In the genomic region with DNA sequence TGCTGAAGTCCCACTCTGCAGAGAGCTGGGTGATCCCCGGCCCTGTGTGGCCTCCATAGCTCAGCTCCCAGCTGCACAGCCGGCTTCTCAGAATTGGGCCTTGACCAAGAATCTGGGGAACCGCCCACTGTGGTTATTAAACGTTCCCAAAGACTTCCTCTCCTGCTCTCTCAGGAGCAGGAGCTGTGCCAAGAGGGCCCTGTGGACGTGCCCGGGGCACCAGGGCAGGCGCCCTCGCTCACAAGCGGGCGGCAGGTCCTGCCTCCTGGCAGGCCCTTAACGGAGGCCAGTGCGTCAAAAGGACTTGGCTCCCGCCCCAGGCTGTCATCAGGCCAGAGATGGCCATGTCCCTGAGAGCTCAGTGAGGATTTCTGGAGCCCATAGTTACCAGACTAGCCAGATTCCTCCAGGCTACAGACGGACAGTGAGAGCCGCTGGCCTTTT, we compare ENCODE assay signal across 8 cellular contexts. TPM values are rescaled to one million over a fixed set of nuclear protein-coding genes. Genes with fewer than 3 reads are reported as not detected.
DNase-seq lines count a peak whose midpoint lies in the region; ATAC-seq, FAIRE-seq and TF ChIP-seq lines count a peak whose summit lies in the region.

No MANE protein-coding gene starts in this region.

- no peaks in the 10 kb centered on the region for H3K79me2 ChIP-seq in endothelial cell of umbilical vein (ENCODE audit: control insufficient read depth, insufficient read depth, low read length)
- H3K79me2 ChIP-seq in GM23338 (replicated peaks; ENCODE audit: insufficient read depth), result no peaks in the 10 kb centered on the region

- no peak for TF ChIP-seq CTCF in endothelial cell of umbilical vein (IDR thresholded peaks at IDR 0.05; ENCODE audit: extremely low read depth in 1 of 2, insufficient read depth in 1 of 2, low read depth in 1 of 2, low read length in 2 of 2)
- TF ChIP-seq CTCF in GM23338 (conservative IDR thresholded peaks at IDR 0.05; ENCODE audit: low read depth in 2 of 2), result no peak

- no peak overlapping the region for H3K4me2 ChIP-seq in endothelial cell of umbilical vein (ENCODE audit: insufficient read depth, low read length)
- no peak overlapping the region for H3K4me2 ChIP-seq in GM23338

- H3K9me2 ChIP-seq in GM23338 (ENCODE audit: insufficient read depth), result no peaks in the 10 kb centered on the region

- H3K36me3 Mint-ChIP-seq in GM23338 (ENCODE audit: low read depth), result no peaks in the 10 kb centered on the region

- intact Hi-C loops in endothelial cell of umbilical vein (cut with micrococcal nuclease), result no loop called here

- H3K9me1 ChIP-seq in endothelial cell of umbilical vein (replicated peaks; ENCODE audit: control insufficient read depth, extremely low read depth, insufficient read depth, low read length), result no peaks in the 10 kb centered on the region

- H3K4me3 ChIP-seq in endothelial cell of umbilical vein (replicated peaks in 1 of 3; ENCODE audit: insufficient read depth in 1 of 3, low read depth in 1 of 3, low read length in 3 of 3) (no peak overlapping the region), mucosa of stomach (ENCODE audit: low read length) (no peak overlapping the region), GM23338 (no peak overlapping the region)

- H3K9me3 Mint-ChIP-seq in GM23338, result no peaks in the 10 kb centered on the region

- H3K27ac ChIP-seq in endothelial cell of umbilical vein (ENCODE audit: insufficient read depth, low read depth, low read length) (no peak overlapping the region), GM23338 (ENCODE audit: low read depth) (no peak overlapping the region)

- DNase-seq in Ammon's horn (ENCODE audit: low spot score) (peak; percentile 89), NCI-H774 (lab: John Stamatoyannopoulos, UW) (peak; percentile 45), endothelial cell of umbilical vein (ENCODE audit: low read depth, low spot score) (peak; percentile 26), GM23338 (ENCODE audit: low spot score) (no peak), ecto neural progenitor cell (ENCODE audit: low spot score) (no peak)

- H3K4me1 Mint-ChIP-seq in GM23338, result no peaks in the 10 kb centered on the region

- no peak overlapping the region for H3K9ac ChIP-seq in endothelial cell of umbilical vein (replicated peaks; ENCODE audit: extremely low read depth, insufficient read depth, low read length)
- H3K9ac ChIP-seq in mucosa of stomach (ENCODE audit: low read length), result peak overlapping the region; percentile 32

- CTCF ChIA-PET in endothelial cell of umbilical vein (lab: Charles Lee), result interaction anchor here (1.2 to 1.7 kb wide), 3 partner anchors 20 to 426 kb away, joined by 3 to 8 read pairs (median 3); no protein-coding TSS in a partner anchor

- peaks cover 25% of the 10 kb centered on the region for H3K27me3 Mint-ChIP-seq in GM23338 (ENCODE audit: insufficient read depth, low read depth, poor library complexity)

- TF ChIP-seq POLR2A in endothelial cell of umbilical vein (IDR thresholded peaks at IDR 0.05; ENCODE audit: low read depth, low read length), result no peak

- ATAC-seq in GM23338, result no peak
- ATAC-seq in GM21528 (IDR thresholded peaks at IDR 0.05; ENCODE audit: low FRiP score, unreplicated experiment), result no peak
- no peak for ATAC-seq in GM21737 (IDR thresholded peaks at IDR 0.05; ENCODE audit: unreplicated experiment)

- dilution Hi-C loops in endothelial cell of umbilical vein (cut with MboI; ENCODE audit: extremely low pct_ligation_motif_present, low sequenced_read_pairs), result no loop called here

- POLR2A ChIA-PET in endothelial cell of umbilical vein (lab: Charles Lee), result no interaction called here

- no peak for FAIRE-seq in endothelial cell of umbilical vein (lab: Jason Lieb, UNC)

- H3F3A ChIP-seq in GM23338 (replicated peaks; ENCODE audit: low read depth), result no peaks in the 10 kb centered on the region

- H3K27me3 ChIP-seq in endothelial cell of umbilical vein (ENCODE audit: control insufficient read depth in 2 of 2, insufficient read depth in 2 of 2, low read length in 2 of 2) (peaks cover 26 to 42% of the 10 kb centered on the region in 2 experiments), mucosa of stomach (ENCODE audit: control insufficient read depth, insufficient read depth, low read length) (peaks cover 5% of the 10 kb centered on the region), GM23338 (ENCODE audit: insufficient read depth) (peaks cover 45% of the 10 kb centered on the region)

- no TSS peak for BruUV-seq in endothelial cell of umbilical vein (replicated peaks; lab: Mats Ljungman, UMichigan)

- H3K36me3 ChIP-seq in endothelial cell of umbilical vein (ENCODE audit: control insufficient read depth in 2 of 2, extremely low read depth in 1 of 2, insufficient read depth in 2 of 2, low read length in 2 of 2), result no peaks in the 10 kb centered on the region
- no peaks in the 10 kb centered on the region for H3K36me3 ChIP-seq in mucosa of stomach (ENCODE audit: control insufficient read depth, insufficient read depth, low read length)
- H3K36me3 ChIP-seq in GM23338 (ENCODE audit: insufficient read depth), result no peaks in the 10 kb centered on the region

- H3K9me3 ChIP-seq in endothelial cell of umbilical vein (replicated peaks; ENCODE audit: control insufficient read depth, insufficient read depth, low read length) (no peaks in the 10 kb centered on the region), mucosa of stomach (ENCODE audit: control insufficient read depth, low read length) (no peaks in the 10 kb centered on the region)

- H3K27ac Mint-ChIP-seq in GM23338, result no peak overlapping the region

- H3K4me3 Mint-ChIP-seq in GM23338, result no peak overlapping the region

- H3K4me1 ChIP-seq in endothelial cell of umbilical vein (ENCODE audit: control insufficient read depth, extremely low read depth, insufficient read depth, low read length) (no peaks in the 10 kb centered on the region), mucosa of stomach (ENCODE audit: control insufficient read depth, insufficient read depth, low read length) (peaks cover 44% of the 10 kb centered on the region), GM23338 (ENCODE audit: insufficient read depth) (no peaks in the 10 kb centered on the region)

- H4K20me1 ChIP-seq in endothelial cell of umbilical vein (replicated peaks; ENCODE audit: control insufficient read depth, extremely low read depth, insufficient read depth, low read length) (no peaks in the 10 kb centered on the region), GM23338 (replicated peaks; ENCODE audit: insufficient read depth) (no peaks in the 10 kb centered on the region)

- H2AFZ ChIP-seq in endothelial cell of umbilical vein (ENCODE audit: low read depth, low read length) (no peak overlapping the region), GM23338 (no peak overlapping the region)

TF ChIP-seq in endothelial cell of umbilical vein, 7 proteins besides CTCF, POLR2A, EP300 and RAD21:
- TF ChIP-seq JUN (IDR thresholded peaks at IDR 0.05; ENCODE audit: borderline replicate concordance, insufficient read depth, insufficient read length, low read depth), result no peak
- no peak for TF ChIP-seq MYC (IDR thresholded peaks at IDR 0.05; ENCODE audit: low read depth, low read length)
- TF ChIP-seq GATA2 (IDR thresholded peaks at IDR 0.05; ENCODE audit: insufficient read depth, insufficient read length, low read depth, low read length), result no peak
- peak; percentile 24 for TF ChIP-seq POLR2AphosphoS5 (IDR thresholded peaks at IDR 0.05; ENCODE audit: insufficient read depth, low read depth, low read length)
TF ChIP-seq in endothelial cell of umbilical vein: peak in this region for 1.

TF ChIP-seq in GM23338, 12 proteins besides CTCF, POLR2A, EP300 and RAD21 (continues in another document):
- TF ChIP-seq, protein P1, sequence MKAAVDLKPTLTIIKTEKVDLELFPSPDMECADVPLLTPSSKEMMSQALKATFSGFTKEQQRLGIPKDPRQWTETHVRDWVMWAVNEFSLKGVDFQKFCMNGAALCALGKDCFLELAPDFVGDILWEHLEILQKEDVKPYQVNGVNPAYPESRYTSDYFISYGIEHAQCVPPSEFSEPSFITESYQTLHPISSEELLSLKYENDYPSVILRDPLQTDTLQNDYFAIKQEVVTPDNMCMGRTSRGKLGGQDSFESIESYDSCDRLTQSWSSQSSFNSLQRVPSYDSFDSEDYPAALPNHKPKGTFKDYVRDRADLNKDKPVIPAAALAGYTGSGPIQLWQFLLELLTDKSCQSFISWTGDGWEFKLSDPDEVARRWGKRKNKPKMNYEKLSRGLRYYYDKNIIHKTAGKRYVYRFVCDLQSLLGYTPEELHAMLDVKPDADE (IDR thresholded peaks at IDR 0.05), result no peak
- TF ChIP-seq JUNB (IDR thresholded peaks at IDR 0.05; ENCODE audit: unreplicated experiment) (no peak), NANOG (IDR thresholded peaks at IDR 0.05; ENCODE audit: borderline replicate concordance) (no peak), STAT1 (IDR thresholded peaks at IDR 0.05; ENCODE audit: unreplicated experiment) (no peak)

RNA-seq across cellular contexts. Expression of a gene that starts 30.4 kb away (rescaled TPM):
- total RNA-seq in endothelial cell of umbilical vein, result not detected in 2 replicates
- polyA plus RNA-seq in endothelial cell of umbilical vein (0.03 and 0.06 TPM in 2 replicates), GM23338 (2016; fragmentation: Nextera tagmentation; extraction: Ambion mirVana) (not detected in 2 replicates)
- not detected in 2 replicates for polyA plus RNA-seq in endothelial cell of umbilical vein (2011; cell fraction: cytosol; rRNA removed)
- polyA plus RNA-seq in endothelial cell of umbilical vein (2011; cell fraction: nucleus; rRNA removed), result 0.08 and 0.50 TPM in 2 replicates
- not detected in 2 replicates for polyA plus RNA-seq in endothelial cell of umbilical vein (2012)
- not detected in 2 replicates for polyA minus RNA-seq in endothelial cell of umbilical vein
- polyA minus RNA-seq in endothelial cell of umbilical vein (2011; cell fraction: cytosol; rRNA and poly(A)+ RNA removed), result not detected
- not detected in 2 replicates for polyA minus RNA-seq in endothelial cell of umbilical vein (2011; cell fraction: nucleus; rRNA and poly(A)+ RNA removed)
- 0.04 and 0.07 TPM in 2 replicates for total RNA-seq in GM23338 (2014; rRNA removed; shearing (Covaris generic))

RNA-seq across cellular contexts. Expression of a gene that starts 54.4 kb away (rescaled TPM):
- total RNA-seq in endothelial cell of umbilical vein, result 2.6 and 3.1 TPM in 2 replicates
- polyA plus RNA-seq in endothelial cell of umbilical vein, result 0.08 and 0.10 TPM in 2 replicates
- polyA plus RNA-seq in endothelial cell of umbilical vein (2011; cell fraction: cytosol; rRNA removed), result 0.08 and 0.10 TPM in 2 replicates
- polyA plus RNA-seq in endothelial cell of umbilical vein (2011; cell fraction: nucleus; rRNA removed), result 1.8 and 2.6 TPM in 2 replicates
- not detected in 2 replicates for polyA plus RNA-seq in endothelial cell of umbilical vein (2012)
- polyA minus RNA-seq in endothelial cell of umbilical vein, result 5.0 and 5.3 TPM in 2 replicates
- polyA minus RNA-seq in endothelial cell of umbilical vein (2011; cell fraction: cytosol; rRNA and poly(A)+ RNA removed), result not detected
- 11.5 and 12.3 TPM in 2 replicates for polyA minus RNA-seq in endothelial cell of umbilical vein (2011; cell fraction: nucleus; rRNA and poly(A)+ RNA removed)
- 0.74 and 1.9 TPM in 2 replicates for total RNA-seq in GM23338 (2014; rRNA removed; shearing (Covaris generic))
- polyA plus RNA-seq in GM23338 (2016; fragmentation: Nextera tagmentation; extraction: Ambion mirVana), result 1.2 and 2.1 TPM in 2 replicates

Comparison
In these comparisons a context has a peak if more than half of its experiments do, and no peak if none do; other contexts are left out.
1. DNase-seq: peak in Ammon's horn (single experiment), NCI-H774 (single experiment) and endothelial cell of umbilical vein (single experiment); none in GM23338 (single experiment) and ecto neural progenitor cell (single experiment).